23 cellular contexts compared by ENCODE assay signal in genomic region chr5:179554981-179555380, GRCh38.
"Had no signal": no experiment of that assay in that cellular context is flagged by ENCODE, and none has a peak within 500 bp of the region (broad histone marks: within the 10 kb centered on the region; RNA-seq: fewer than 3 reads in every experiment).

No MANE protein-coding gene starts in this region.

- H3K9me3 Mint-ChIP-seq: activated naive CD4-positive, alpha-beta T cell treated with anti-CD3 and anti-CD28 coated beads, Interleukin-2, amount 10 ng/mL, durations not matched to agents 7 days and 5 days; central memory CD8-positive, alpha-beta T cell; nephron; stimulated activated naive CD8-positive, alpha-beta T cell treated with anti-CD3 and anti-CD28 coated beads, Interleukin-15, Interleukin-2, amounts not matched to agents 100 ng/mL and 50 ng/mL, for 24 hours; T-cell; T-helper 2 cell treated with Interferon-gamma antibody and Interleukin-4, amounts not matched to agents 5 μg/mL and 100 μg/mL, for 36 hours had no signal

- H3K27ac ChIP-seq: ascending aorta, colonic mucosa, dorsolateral prefrontal cortex, pancreas, thyroid gland, WERI-Rb-1 had no signal

- H3K4me3 ChIP-seq: ascending aorta, colonic mucosa, dorsolateral prefrontal cortex, esophagus squamous epithelium, gastrocnemius medialis, pancreas, thyroid gland had no signal

- H3K36me3 ChIP-seq: ascending aorta, colonic mucosa, esophagus squamous epithelium, gastrocnemius medialis, pancreas, thyroid gland, WERI-Rb-1 had no signal

- H3K4me3 Mint-ChIP-seq: activated CD4-positive, alpha-beta T cell treated with anti-CD3 and anti-CD28 coated beads for 36 hours; activated naive CD4-positive, alpha-beta T cell treated with anti-CD3 and anti-CD28 coated beads, Interleukin-2, amount 10 ng/mL, durations not matched to agents 7 days and 5 days; central memory CD8-positive, alpha-beta T cell; stimulated activated naive CD8-positive, alpha-beta T cell treated with anti-CD3 and anti-CD28 coated beads, Interleukin-15, Interleukin-2, amounts not matched to agents 100 ng/mL and 50 ng/mL, for 24 hours; T-cell; T-helper 2 cell treated with Interferon-gamma antibody and Interleukin-4, amounts not matched to agents 5 μg/mL and 100 μg/mL, for 36 hours had no signal

- H3K27me3 ChIP-seq: ascending aorta, colonic mucosa, dorsolateral prefrontal cortex, esophagus squamous epithelium, gastrocnemius medialis, pancreas, thyroid gland had no signal

- H3K9me3 ChIP-seq: ascending aorta, colonic mucosa, esophagus squamous epithelium, gastrocnemius medialis, pancreas, thyroid gland had no signal

- DNase-seq: activated CD4-positive, alpha-beta T cell treated with anti-CD3 and anti-CD28 coated beads for 36 hours; activated CD4-positive, alpha-beta T cell treated with anti-CD3 and anti-CD28 coated beads, Interleukin-2, amount 50 U/mL, for 4 hours; activated effector memory CD4-positive, alpha-beta T cell treated with anti-CD3 and anti-CD28 coated beads, Interleukin-2, amount 50 U/mL, for 16 hours; activated naive CD4-positive, alpha-beta T cell treated with anti-CD3 and anti-CD28 coated beads, Interleukin-2, amount 10 ng/mL, durations not matched to agents 7 days and 5 days; colonic mucosa; dorsolateral prefrontal cortex; esophagus squamous epithelium; gastrocnemius medialis; hippocampal formation; left ventricle myocardium superior; mammary epithelial cell; pancreas; right cardiac atrium; stimulated activated CD4-positive, alpha-beta T cell treated with anti-CD3 and anti-CD28 coated beads, Interleukin-1b, Interleukin-23, amount 100 ng/mL, for 48 hours; substantia nigra; T-cell; thyroid gland; WERI-Rb-1 had no signal

- H3K4me1 ChIP-seq: colonic mucosa had no signal

- H3K27ac Mint-ChIP-seq: activated CD4-positive, alpha-beta T cell treated with anti-CD3 and anti-CD28 coated beads for 36 hours; activated naive CD4-positive, alpha-beta T cell treated with anti-CD3 and anti-CD28 coated beads, Interleukin-2, amount 10 ng/mL, durations not matched to agents 7 days and 5 days; stimulated activated naive CD8-positive, alpha-beta T cell treated with anti-CD3 and anti-CD28 coated beads, Interleukin-15, Interleukin-2, amounts not matched to agents 100 ng/mL and 50 ng/mL, for 24 hours; T-cell; T-helper 2 cell treated with Interferon-gamma antibody and Interleukin-4, amounts not matched to agents 5 μg/mL and 100 μg/mL, for 36 hours had no signal

- H3K27me3 Mint-ChIP-seq: activated CD4-positive, alpha-beta T cell treated with anti-CD3 and anti-CD28 coated beads for 36 hours; activated naive CD4-positive, alpha-beta T cell treated with anti-CD3 and anti-CD28 coated beads, Interleukin-2, amount 10 ng/mL, durations not matched to agents 7 days and 5 days; central memory CD8-positive, alpha-beta T cell; stimulated activated naive CD8-positive, alpha-beta T cell treated with anti-CD3 and anti-CD28 coated beads, Interleukin-15, Interleukin-2, amounts not matched to agents 100 ng/mL and 50 ng/mL, for 24 hours; T-cell had no signal
